In genomic region chr6:143128346-143129015, GRCh38 we compare ENCODE assay signal across 18 cellular contexts.
A peak's percentile ranks its signal among the peaks of the same experiment; 100 is the strongest.
DNase-seq lines count a peak whose midpoint lies in the region; ATAC-seq and TF ChIP-seq lines count a peak whose summit lies in the region.
"Had no signal": no experiment of that assay in that cellular context is flagged by ENCODE, and none has a peak within 500 bp of the region (broad histone marks: within the 10 kb centered on the region; RNA-seq: fewer than 3 reads in every experiment).

No MANE protein-coding gene starts in this region.

- ATAC-seq in HG03460 (IDR thresholded peaks at IDR 0.05; ENCODE audit: unreplicated experiment) = no peak
- ATAC-seq: GM12878 had no signal

- peaks cover 8% of the 10 kb centered on the region for H3K9me3 ChIP-seq in osteoblast (ENCODE audit: low read depth, low read length)
- H3K9me3 ChIP-seq: SJCRH30 had no signal

- H3K79me2 ChIP-seq in osteoblast (ENCODE audit: insufficient read depth, low read length) = no peaks in the 10 kb centered on the region

- H3K36me3 ChIP-seq in osteoblast (ENCODE audit: insufficient read depth, low read length) = peaks cover 10% of the 10 kb centered on the region
- H3K36me3 ChIP-seq: SJCRH30 had no signal

- no peak overlapping the region for H2AFZ ChIP-seq in osteoblast (ENCODE audit: low read length)
- H2AFZ ChIP-seq: GM23248 had no signal

- no peaks in the 10 kb centered on the region for H4K20me1 ChIP-seq in osteoblast (ENCODE audit: insufficient read depth, low read length)

- peaks cover 40% of the 10 kb centered on the region for H3K4me1 ChIP-seq in osteoblast (ENCODE audit: insufficient read depth, low read length)
- H3K4me1 ChIP-seq: SJCRH30 had no signal

- no peak overlapping the region for H3K4me2 ChIP-seq in osteoblast (ENCODE audit: insufficient read depth, low read length)

- no peak for TF ChIP-seq CTCF in osteoblast (IDR thresholded peaks at IDR 0.05; ENCODE audit: extremely low read depth, low read depth, low read length)

- no peaks in the 10 kb centered on the region for H3K27me3 ChIP-seq in osteoblast (ENCODE audit: insufficient read depth, low read length)
- H3K27me3 ChIP-seq: SJCRH30 had no signal

- H3K4me3 ChIP-seq in osteoblast (ENCODE audit: insufficient read depth, low read length) = no peak overlapping the region
- H3K4me3 ChIP-seq: GM12878, GM23248, SJCRH30 had no signal

- peak; percentile 30 for DNase-seq in DMS79 (lab: John Stamatoyannopoulos, UW)
- DNase-seq in NCI-H2171 treated with DMSO at 0.1 percent for 48 hours (lab: John Stamatoyannopoulos, UW) = peak; percentile 67
- peak; percentile 90 for DNase-seq in cerebellar cortex (ENCODE audit: low spot score)
- DNase-seq in osteoblast (ENCODE audit: insufficient read length, low spot score, missing footprints) = no peak
- DNase-seq in activated CD8-positive, alpha-beta memory T cell treated with anti-CD3 and anti-CD28 coated beads, Interleukin-2, amount 50 U/mL, for 4 hours = no peak
- DNase-seq in SIG-M5 (lab: John Stamatoyannopoulos, UW) = no peak
- DNase-seq in AG08395 (ENCODE audit: low spot score) = no peak
- DNase-seq: AML-193, COR-L47, DMS53, GM23248, HCEC 1CT, NCI-H187 treated with DMSO at 0.1 percent for 48 hours, NCI-H526, RPMI8226, SJCRH30 had no signal

- H3K27ac ChIP-seq in osteoblast (ENCODE audit: low read depth, low read length) = peak overlapping the region; percentile 17
- H3K27ac ChIP-seq: GM23248, SJCRH30 had no signal

Comparison
In these comparisons a context has a peak if more than half of its experiments do, and no peak if none do; other contexts are left out.
1. DNase-seq: peak in DMS79 (single experiment), NCI-H2171 treated with DMSO at 0.1 percent for 48 hours (single experiment) and cerebellar cortex (single experiment); none in osteoblast (single experiment), activated CD8-positive, alpha-beta memory T cell treated with anti-CD3 and anti-CD28 coated beads, Interleukin-2, amount 50 U/mL, for 4 hours (single experiment), SIG-M5 (single experiment) and AG08395 (single experiment).